ENCODE assay signal across 11 cellular contexts in the genomic region with DNA sequence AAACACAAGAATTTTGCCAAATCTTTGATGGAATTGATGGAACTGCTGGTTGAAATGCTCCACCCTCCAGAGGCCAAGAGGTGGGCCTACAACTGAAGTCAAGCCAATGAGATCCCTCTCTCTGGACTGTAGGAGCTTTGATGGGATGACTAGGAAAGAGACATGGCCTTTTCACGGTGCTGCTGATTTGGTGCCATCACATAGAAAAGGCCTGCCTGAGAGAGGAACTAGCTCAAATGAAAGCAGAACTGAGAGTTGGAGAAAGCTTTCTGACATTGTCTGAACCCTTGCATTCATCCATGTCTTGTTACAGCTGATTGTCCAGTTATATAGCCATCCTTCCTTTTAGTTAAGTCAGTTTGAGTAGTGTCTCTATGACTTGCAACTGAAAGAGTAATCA.
DNase-seq lines count a peak whose midpoint lies in the region; ATAC-seq, FAIRE-seq and TF ChIP-seq lines count a peak whose summit lies in the region.
"Had no signal": no experiment of that assay in that cellular context is flagged by ENCODE, and none has a peak within 500 bp of the region (broad histone marks: within the 10 kb centered on the region; RNA-seq: fewer than 3 reads in every experiment).

No MANE protein-coding gene starts in this region.

- no peaks in the 10 kb centered on the region for H4K20me1 ChIP-seq in MM.1S (ENCODE audit: insufficient read depth, low read length)

- H3K27me3 ChIP-seq in MM.1S (replicated peaks; ENCODE audit: insufficient read depth, low read length) = no peaks in the 10 kb centered on the region
- H3K27me3 ChIP-seq: neural progenitor cell had no signal

- H3K4me3 ChIP-seq in MM.1S (ENCODE audit: low read length) = no peak overlapping the region
- H3K4me3 ChIP-seq: neural progenitor cell, smooth muscle cell had no signal

- peaks cover 33% of the 10 kb centered on the region for H3K4me1 ChIP-seq in MM.1S (ENCODE audit: low read length)
- H3K4me1 ChIP-seq: neural progenitor cell had no signal

- H3K4me2 ChIP-seq in MM.1S (ENCODE audit: low read depth, low read length) = no peak overlapping the region
- H3K4me2 ChIP-seq: neural progenitor cell, smooth muscle cell had no signal

- ATAC-seq in GM18505 (IDR thresholded peaks at IDR 0.05; ENCODE audit: unreplicated experiment) = peak; percentile 95
- peak; percentile 87 for ATAC-seq in GM19467 (IDR thresholded peaks at IDR 0.05; ENCODE audit: unreplicated experiment)
- ATAC-seq in HG02884 (IDR thresholded peaks at IDR 0.05; ENCODE audit: unreplicated experiment) = peak; percentile 92

- no peak overlapping the region for H2AFZ ChIP-seq in MM.1S (ENCODE audit: low read length)
- H2AFZ ChIP-seq: neural progenitor cell had no signal

- H3F3A ChIP-seq in MM.1S (ENCODE audit: insufficient read depth, low read length) = peaks cover 8% of the 10 kb centered on the region

- H3K79me2 ChIP-seq in MM.1S (ENCODE audit: low read length) = no peaks in the 10 kb centered on the region

- no peaks in the 10 kb centered on the region for H3K9me2 ChIP-seq in MM.1S (replicated peaks; ENCODE audit: insufficient read depth, low read length)

- H3K9me3 ChIP-seq in MM.1S (replicated peaks; ENCODE audit: insufficient read depth, low read length) = no peaks in the 10 kb centered on the region

- no peak overlapping the region for H3K27ac ChIP-seq in MM.1S (ENCODE audit: low read length)
- H3K27ac ChIP-seq: neural progenitor cell had no signal

- no peaks in the 10 kb centered on the region for H3K36me3 ChIP-seq in MM.1S (replicated peaks; ENCODE audit: insufficient read depth, low read length)
- H3K36me3 ChIP-seq: neural progenitor cell had no signal

- no peak for TF ChIP-seq CTCF in MM.1S (IDR thresholded peaks at IDR 0.05; ENCODE audit: low read length)

- no peak overlapping the region for H3K9ac ChIP-seq in MM.1S (ENCODE audit: low read length)
- H3K9ac ChIP-seq: neural progenitor cell had no signal

- TF ChIP-seq POLR2A in GM18505 (IDR thresholded peaks at IDR 0.05; ENCODE audit: borderline replicate concordance, extremely low read depth, insufficient read depth, insufficient read length) (no peak), H54 (IDR thresholded peaks at IDR 0.05; ENCODE audit: low read depth, low read length) (no peak)

- FAIRE-seq in H54 (lab: Jason Lieb, UNC) = no peak

- DNase-seq in MM.1S (peak; percentile 31), NCI-H1105 treated with DMSO at 0.1 percent for 48 hours (lab: John Stamatoyannopoulos, UW) (no peak), H54 (ENCODE audit: insufficient read length, low spot score) (no peak), occipital lobe (lab: John Stamatoyannopoulos, UW) (no peak), kidney glomerular epithelial cell (lab: John Stamatoyannopoulos, UW) (no peak)
- DNase-seq: GDM1 had no signal
